23 cellular contexts compared by ENCODE assay signal in genomic region chr2:237509905-237510304, GRCh38. TPM values are rescaled to one million over a fixed set of nuclear protein-coding genes. Genes with fewer than 3 reads are reported as not detected.
DNase-seq lines count a peak whose midpoint lies in the region; ATAC-seq and TF ChIP-seq lines count a peak whose summit lies in the region.
"Had no signal": no experiment of that assay in that cellular context is flagged by ENCODE, and none has a peak within 500 bp of the region (broad histone marks: within the 10 kb centered on the region; RNA-seq: fewer than 3 reads in every experiment).

No MANE protein-coding gene starts in this region.

- H3K4me1 ChIP-seq in skeletal muscle satellite cell (ENCODE audit: control insufficient read depth, insufficient read depth, low read length), result peaks cover 22% of the 10 kb centered on the region
- H3K4me1 ChIP-seq: Caco-2 had no signal

- ATAC-seq in WTC11, result no peak
- ATAC-seq: activated T-cell treated with anti-CD3 and anti-CD28 coated beads, Interleukin-2, amount 50 U/mL, for 72 hours; GM12878; psoas muscle had no signal

- no peak for TF ChIP-seq CTCF in Calu3 (IDR thresholded peaks at IDR 0.05; ENCODE audit: unreplicated experiment)
- TF ChIP-seq CTCF in WTC11 (IDR thresholded peaks at IDR 0.05), result no peak

- peaks cover 23% of the 10 kb centered on the region for H3K4me1 Mint-ChIP-seq in Calu3 (ENCODE audit: low read depth, unreplicated experiment)
- peaks cover 12% of the 10 kb centered on the region for H3K4me1 Mint-ChIP-seq in WTC11

- no peaks in the 10 kb centered on the region for H3K9me3 ChIP-seq in skeletal muscle satellite cell (replicated peaks; ENCODE audit: low read length)
- H3K9me3 ChIP-seq: Caco-2, psoas muscle, SK-N-SH had no signal

- H3K27me3 Mint-ChIP-seq in Calu3 (ENCODE audit: unreplicated experiment), result no peaks in the 10 kb centered on the region
- no peaks in the 10 kb centered on the region; the same call in 1 of the 2 replicates for H3K27me3 Mint-ChIP-seq in WTC11 (ENCODE audit: low read depth)

- no peak overlapping the region for H3K4me3 ChIP-seq in skeletal muscle satellite cell (ENCODE audit: low read length)
- H3K4me3 ChIP-seq: GM12878, psoas muscle had no signal

- H3K36me3 Mint-ChIP-seq in Calu3 (ENCODE audit: insufficient read depth, unreplicated experiment) (peaks cover 7% of the 10 kb centered on the region), WTC11 (0 out of 2 replicates have a peak, but pooled peaks cover 2% of the 10 kb centered on the region)

- POLR2A ChIA-PET in WTC11 (lab: Charles Lee), result no interaction called here

- CTCF ChIA-PET in Calu3 (lab: Charles Lee) (interaction anchor here (0.8 to 2.4 kb wide), 5 partner anchors 15 to 62 kb away, joined by 4 to 10 read pairs (median 5); no protein-coding TSS in a partner anchor), WTC11 (lab: Charles Lee) (interaction anchor here (1.1 to 10.4 kb wide), 8 partner anchors 16 to 344 kb away, joined by 3 to 385 read pairs (median 5); partner anchors contain the start of gene MLPH)

- no peaks in the 10 kb centered on the region for H3K27me3 ChIP-seq in skeletal muscle satellite cell (ENCODE audit: control insufficient read depth, insufficient read depth, low read length)

- no TSS peak for BruUV-seq in Calu3 (replicated peaks; lab: Mats Ljungman, UMichigan)

- H3K9me3 Mint-ChIP-seq in Calu3 (ENCODE audit: low read depth, unreplicated experiment) (no peaks in the 10 kb centered on the region), WTC11 (peaks cover 7% of the 10 kb centered on the region; the same call in 1 of the 2 replicates)
- H3K9me3 Mint-ChIP-seq: activated T-cell treated with anti-CD3 and anti-CD28 coated beads, Interleukin-2, amount 50 U/mL, for 72 hours had no signal

- H3K4me3 Mint-ChIP-seq in Calu3 (ENCODE audit: low read depth, unreplicated experiment) (no peak overlapping the region), WTC11 (no peak overlapping the region)
- H3K4me3 Mint-ChIP-seq: activated T-cell treated with anti-CD3 and anti-CD28 coated beads, Interleukin-2, amount 50 U/mL, for 72 hours; nephron progenitor cell had no signal

- peaks cover 90% of the 10 kb centered on the region for H3K36me3 ChIP-seq in skeletal muscle satellite cell (ENCODE audit: insufficient read depth, low read length)

- H3K9ac ChIP-seq in skeletal muscle satellite cell (ENCODE audit: low read depth, low read length), result peak overlapping the region; percentile 5
- H3K9ac ChIP-seq: SK-N-SH had no signal

- no peak overlapping the region for H3K4me2 ChIP-seq in skeletal muscle satellite cell (ENCODE audit: low read length)
- H3K4me2 ChIP-seq: SK-N-SH had no signal

- H3K27ac Mint-ChIP-seq in Calu3 (ENCODE audit: unreplicated experiment) (peak overlapping the region; percentile 77), WTC11 (no peak overlapping the region)
- H3K27ac Mint-ChIP-seq: activated T-cell treated with anti-CD3 and anti-CD28 coated beads, Interleukin-2, amount 50 U/mL, for 72 hours; nephron progenitor cell had no signal

- DNase-seq in Calu3 (no peak), NCI-H2029 treated with DMSO at 0.1 percent for 48 hours (lab: John Stamatoyannopoulos, UW) (peak; percentile 50), kidney tubule cell (ENCODE audit: low spot score) (peak; percentile 35), WTC11 (ENCODE audit: low spot score) (no peak), foreskin melanocyte (no peak), anterior cingulate cortex (lab: John Stamatoyannopoulos, UW) (no peak)
- DNase-seq: activated naive CD4-positive, alpha-beta T cell treated with anti-CD3 and anti-CD28 coated beads, Interleukin-2, amount 50 U/mL, for 16 hours; activated T-cell treated with anti-CD3 and anti-CD28 coated beads, Interleukin-2, amount 50 U/mL, for 72 hours; Caco-2; GOT3; head of caudate nucleus; Kasumi-1; mesenchymal stem cell; NCI-H1105; NCI-H2227 treated with DMSO at 0.1 percent for 48 hours; nephron progenitor cell; psoas muscle; SK-N-SH; stimulated activated CD4-positive, alpha-beta T cell treated with anti-CD3 and anti-CD28 coated beads, Interleukin-12 subunit alpha, Interleukin-12 subunit beta, amount 100 ng/mL, for 4 hours had no signal

- intact Hi-C loops in Calu3 (cut with micrococcal nuclease; ENCODE audit: unreplicated experiment), result loop anchor here (5.0 kb wide), 1 partner anchor 38 kb away; no protein-coding TSS in a partner anchor

TF ChIP-seq in WTC11, 78 proteins besides CTCF, POLR2A, EP300 and RAD21:
- no peak for TF ChIP-seq ZBTB21 (CRISPR knock-in tag; IDR thresholded peaks at IDR 0.05; ENCODE audit: borderline replicate concordance)

RNA-seq across cellular contexts. Expression of gene MLPH, which starts 22.9 kb away (rescaled TPM):
- total RNA-seq in Calu3 (2022), result 39.8 and 47.2 TPM in 2 replicates
- 24.7 and 53.0 TPM in 2 replicates for total RNA-seq in skeletal muscle satellite cell (2012; rRNA removed)
- total RNA-seq in WTC11 (2021), result 7.7 to 10.3 TPM (median 9.7 TPM) in 3 replicates
- total RNA-seq: Caco-2, HT1080 had no signal

RNA-seq across cellular contexts. Expression of gene PRLH, which starts 56.5 kb away (rescaled TPM):
- not detected in 2 replicates for total RNA-seq in Calu3 (2022)
- not detected in 2 replicates for total RNA-seq in skeletal muscle satellite cell (2012; rRNA removed)
- not detected in 3 replicates for total RNA-seq in WTC11 (2021)
- total RNA-seq: activated T-cell treated with anti-CD3 and anti-CD28 coated beads, Interleukin-2, amount 50 U/mL, for 72 hours; astrocyte; Caco-2; GM12878; HT1080; psoas muscle had no signal

Comparison
In these comparisons a context has a peak if more than half of its experiments do, and no peak if none do; other contexts are left out.
1. DNase-seq: peak in NCI-H2029 treated with DMSO at 0.1 percent for 48 hours (single experiment) and kidney tubule cell (single experiment); none in Calu3 (single experiment), WTC11 (single experiment), foreskin melanocyte (single experiment) and anterior cingulate cortex (0 of 58).